ENCODE assay signal across 16 cellular contexts in genomic region chr1:15273274-15273673, GRCh38. TPM values are rescaled to one million over a fixed set of nuclear protein-coding genes. Genes with fewer than 3 reads are reported as not detected.
DNase-seq lines count a peak whose midpoint lies in the region; ATAC-seq and TF ChIP-seq lines count a peak whose summit lies in the region.
"Had no signal": no experiment of that assay in that cellular context is flagged by ENCODE, and none has a peak within 500 bp of the region (broad histone marks: within the 10 kb centered on the region; RNA-seq: fewer than 3 reads in every experiment).

No MANE protein-coding gene starts in this region.

- DNase-seq in CD4-positive, alpha-beta T cell = no peak
- DNase-seq in SK-MEL-5 (ENCODE audit: low read depth, low spot score) (peak; percentile 32), left colon (no peak), type B pancreatic cell (ENCODE audit: extremely low spot score, unreplicated experiment) (peak; percentile 2), H7 (no peak), body of pancreas (no peak)
- DNase-seq: 8988T, GF-D8 had no signal

- CTCF ChIA-PET in CD4-positive, alpha-beta T cell (lab: Charles Lee) = no interaction called here

- no peak for ATAC-seq in CD4-positive, alpha-beta T cell (ENCODE audit: poor library complexity)
- ATAC-seq in left colon = peak; percentile 74
- ATAC-seq in HG03439 (IDR thresholded peaks at IDR 0.05; ENCODE audit: unreplicated experiment) = no peak
- ATAC-seq in body of pancreas = no peak

- H3K36me3 ChIP-seq in H7 (replicated peaks; ENCODE audit: control insufficient read depth, insufficient read depth, low read length) = no peaks in the 10 kb centered on the region
- no peaks in the 10 kb centered on the region for H3K36me3 ChIP-seq in body of pancreas (replicated peaks in 1 of 2; ENCODE audit: insufficient read depth in 1 of 2, low read depth in 2 of 2)
- H3K36me3 ChIP-seq: HAP-1 had no signal

- H3K27ac ChIP-seq in CD4-positive, alpha-beta T cell (ENCODE audit: low read depth, low read length) = no peak overlapping the region
- H3K27ac ChIP-seq in body of pancreas = no peak overlapping the region
- H3K27ac ChIP-seq: C4-2B, GM23248 had no signal

- peaks cover 9% of the 10 kb centered on the region for H3K4me1 ChIP-seq in body of pancreas
- H3K4me1 ChIP-seq: HAP-1 had no signal

- H3K27me3 Mint-ChIP-seq in CD4-positive, alpha-beta T cell = peaks cover 46% of the 10 kb centered on the region
- peaks cover 4% of the 10 kb centered on the region for H3K27me3 Mint-ChIP-seq in type B pancreatic cell

- H3K4me1 Mint-ChIP-seq in CD4-positive, alpha-beta T cell (ENCODE audit: low read depth) = no peaks in the 10 kb centered on the region
- peaks cover 7% of the 10 kb centered on the region for H3K4me1 Mint-ChIP-seq in type B pancreatic cell (ENCODE audit: unreplicated experiment)
- H3K4me1 Mint-ChIP-seq: CD4-positive, CD25-positive, alpha-beta regulatory T cell had no signal

- TF ChIP-seq CTCF in CD4-positive, alpha-beta T cell (IDR thresholded peaks at IDR 0.05) = peak; percentile 3
- TF ChIP-seq CTCF in type B pancreatic cell (conservative IDR thresholded peaks at IDR 0.05) (no peak), body of pancreas (IDR thresholded peaks at IDR 0.05) (no peak)

- POLR2A ChIA-PET in CD4-positive, alpha-beta T cell (lab: Charles Lee) = no interaction called here

- TF ChIP-seq POLR2A in body of pancreas (IDR thresholded peaks at IDR 0.05) = no peak

- H3K9me3 Mint-ChIP-seq in CD4-positive, alpha-beta T cell = no peaks in the 10 kb centered on the region
- H3K9me3 Mint-ChIP-seq in type B pancreatic cell = no peaks in the 10 kb centered on the region
- H3K9me3 Mint-ChIP-seq: CD8-positive, alpha-beta memory T cell; HFFc6 had no signal

- H3K27ac Mint-ChIP-seq in CD4-positive, alpha-beta T cell = no peak overlapping the region
- H3K27ac Mint-ChIP-seq in type B pancreatic cell = no peak overlapping the region
- H3K27ac Mint-ChIP-seq: CD4-positive, CD25-positive, alpha-beta regulatory T cell; CD8-positive, alpha-beta memory T cell; HFFc6 had no signal

- in situ Hi-C loops in SK-MEL-5 (cut with HindIII; ENCODE audit: low pct_unique_long_range_greater_than_20kb, low sequenced_read_pairs) = no loop called here

- no peaks in the 10 kb centered on the region for H3K36me3 Mint-ChIP-seq in CD4-positive, alpha-beta T cell (ENCODE audit: low read depth)
- H3K36me3 Mint-ChIP-seq in type B pancreatic cell = no peaks in the 10 kb centered on the region
- H3K36me3 Mint-ChIP-seq: CD4-positive, CD25-positive, alpha-beta regulatory T cell; CD8-positive, alpha-beta memory T cell had no signal

- intact Hi-C loops in CD4-positive, alpha-beta T cell (cut with DNase I, micrococcal nuclease) = no loop called here
- intact Hi-C loops in left colon (cut with DNase I, micrococcal nuclease) = loop anchor here (5.0 to 10.0 kb wide), 3 partner anchors 118 to 148 kb away; partner anchors contain the start of gene TMEM51 (in 1 of the 2)
- intact Hi-C loops in body of pancreas (cut with DNase I) = loop anchor here (5.0 kb wide), 1 partner anchor 146 kb away; no protein-coding TSS in a partner anchor

- peaks cover 14% of the 10 kb centered on the region for H3K27me3 ChIP-seq in CD4-positive, alpha-beta T cell (ENCODE audit: control insufficient read depth, insufficient read depth, low read length)
- H3K27me3 ChIP-seq in H7 (ENCODE audit: control insufficient read depth, insufficient read depth, low read length) (no peaks in the 10 kb centered on the region; the same call in 1 of the 2 replicates), body of pancreas (no peaks in the 10 kb centered on the region)

- no peak overlapping the region for H3K4me3 ChIP-seq in H7 (ENCODE audit: insufficient read depth, low read depth, low read length)
- no peak overlapping the region for H3K4me3 ChIP-seq in body of pancreas
- H3K4me3 ChIP-seq: GM23248, HAP-1 had no signal

- WGBS in body of pancreas, 2 donors = 63 to 74% methylated on average over 2 of the region's 2 CpGs

- H3K4me3 Mint-ChIP-seq in CD4-positive, alpha-beta T cell = no peak overlapping the region
- no peak overlapping the region for H3K4me3 Mint-ChIP-seq in type B pancreatic cell
- H3K4me3 Mint-ChIP-seq: CD4-positive, CD25-positive, alpha-beta regulatory T cell; CD8-positive, alpha-beta memory T cell; HFFc6 had no signal

- no peaks in the 10 kb centered on the region for H3K9me3 ChIP-seq in CD4-positive, alpha-beta T cell (ENCODE audit: control insufficient read depth, low read length)
- no peaks in the 10 kb centered on the region for H3K9me3 ChIP-seq in body of pancreas
- H3K9me3 ChIP-seq: HAP-1 had no signal

RNA-seq across cellular contexts. Expression of gene FHAD1, which starts 26.3 kb away (rescaled TPM):
- not detected for total RNA-seq in CD4-positive, alpha-beta T cell
- total RNA-seq in SK-MEL-5 (2014; rRNA removed; shearing (Covaris generic)) = 0.16 and 0.42 TPM in 2 replicates
- 0.35 and 0.94 TPM in 2 replicates for polyA plus RNA-seq in SK-MEL-5 (2015; cell fraction: cytosol; rRNA removed)
- 0.10 TPM in 1 of 2 replicates, not detected in the other for polyA plus RNA-seq in SK-MEL-5 (2015; cell fraction: nucleus; rRNA removed)
- 1 to 10 TPM; 1.2 to 1.3 TPM for total RNA-seq in left colon
- 0.93 and 3.8 TPM in 2 replicates for total RNA-seq in type B pancreatic cell (ENCODE audit: low replicate concordance)
- 0.52 and 0.83 TPM in 2 replicates for total RNA-seq in H7 (2014; rRNA removed; shearing (Covaris generic))
- 1 to 10 TPM; 2.9 to 4.9 TPM for total RNA-seq in body of pancreas
- total RNA-seq: CD4-positive, CD25-positive, alpha-beta regulatory T cell; CD8-positive, alpha-beta memory T cell; GM23248 had no signal
- polyA plus RNA-seq: BJ; CD4-positive, CD25-positive, alpha-beta regulatory T cell; CD8-positive, alpha-beta memory T cell had no signal

Comparison
In these comparisons a context has a peak if more than half of its experiments do, and no peak if none do; other contexts are left out.
1. DNase-seq: peak in SK-MEL-5 (single experiment) and type B pancreatic cell (single experiment); none in CD4-positive, alpha-beta T cell (0 of 10), left colon (0 of 2), H7 (single experiment) and body of pancreas (0 of 4).
2. intact Hi-C loops: an anchor here in left colon (5.0 to 10.0 kb wide) and body of pancreas (5.0 kb wide); none called in CD4-positive, alpha-beta T cell.